Comparison of ENCODE assay signal across 17 cellular contexts in the genomic region with DNA sequence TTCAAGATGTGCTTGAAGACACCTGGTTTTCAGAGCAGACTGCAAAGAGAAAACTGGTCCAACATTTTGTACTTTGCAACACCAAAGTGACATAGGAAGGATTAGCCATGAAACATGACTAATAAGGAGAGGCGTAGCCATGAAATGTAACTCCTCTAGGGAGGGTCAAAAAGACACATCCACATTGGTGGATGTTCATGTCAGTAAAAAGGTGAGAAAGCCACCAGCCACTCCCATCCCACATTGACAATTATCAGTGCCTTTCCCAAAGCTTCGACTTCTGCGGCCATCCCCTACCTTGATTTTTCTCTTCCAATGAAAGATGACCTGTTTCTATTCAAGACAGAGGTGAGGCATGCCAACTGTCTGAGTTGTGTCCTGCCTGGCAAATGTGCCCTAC.
"Had no signal": no experiment of that assay in that cellular context is flagged by ENCODE, and none has a peak within 500 bp of the region (broad histone marks: within the 10 kb centered on the region; RNA-seq: fewer than 3 reads in every experiment).

No MANE protein-coding gene starts in this region.

- H3K4me3 ChIP-seq: colonic mucosa, thyroid gland had no signal

- H3K27ac ChIP-seq: colonic mucosa, thyroid gland had no signal

- H3K4me1 ChIP-seq: colonic mucosa had no signal

- FAIRE-seq: endometrium had no signal

- H3K27me3 Mint-ChIP-seq: activated CD4-positive, alpha-beta T cell treated with anti-CD3 and anti-CD28 coated beads, Interleukin-2, amount 10 ng/mL, durations not matched to agents 7 days and 5 days; activated naive CD8-positive, alpha-beta T cell treated with anti-CD3 and anti-CD28 coated beads, Interleukin-2, amount 50 U/mL, for 24 hours; stimulated activated naive B cell treated with anti-CD40 and anti-IgM and Interleukin-4, amounts not matched to agents 10 μg/mL and 1 μg/mL and 100 μg/mL, for 72 hours had no signal

- H3K4me3 Mint-ChIP-seq: activated CD4-positive, alpha-beta T cell treated with anti-CD3 and anti-CD28 coated beads, Interleukin-2, amount 10 ng/mL, durations not matched to agents 7 days and 5 days; activated CD8-positive, alpha-beta T cell treated with anti-CD3 and anti-CD28 coated beads, Interleukin-2, amount 10 ng/mL, durations not matched to agents 7 days and 5 days; activated naive CD4-positive, alpha-beta T cell treated with anti-CD3 and anti-CD28 coated beads for 36 hours; activated naive CD8-positive, alpha-beta T cell treated with anti-CD3 and anti-CD28 coated beads, Interleukin-2, amount 50 U/mL, for 24 hours; activated T-cell treated with anti-CD3 and anti-CD28 coated beads, Interleukin-2, amount 50 U/mL, for 24 hours; brain; central memory CD8-positive, alpha-beta T cell; immature natural killer cell; nephron; stimulated activated naive B cell treated with anti-CD40 and anti-IgM and Interleukin-4, amounts not matched to agents 10 μg/mL and 1 μg/mL and 100 μg/mL, for 72 hours had no signal

- DNase-seq: activated CD4-positive, alpha-beta T cell treated with anti-CD3 and anti-CD28 coated beads, Interleukin-2, amount 10 ng/mL, durations not matched to agents 7 days and 5 days; activated CD8-positive, alpha-beta T cell treated with anti-CD3 and anti-CD28 coated beads, Interleukin-2, amount 10 ng/mL, durations not matched to agents 7 days and 5 days; activated naive CD4-positive, alpha-beta T cell treated with anti-CD3 and anti-CD28 coated beads for 36 hours; activated naive CD8-positive, alpha-beta T cell treated with anti-CD3 and anti-CD28 coated beads, Interleukin-2, amount 50 U/mL, for 24 hours; activated T-cell treated with anti-CD3 and anti-CD28 coated beads, Interleukin-2, amount 50 U/mL, for 24 hours; anterior cingulate cortex; colonic mucosa; immature natural killer cell; kidney glomerular epithelial cell; stimulated activated naive B cell treated with anti-CD40 and anti-IgM and Interleukin-4, amounts not matched to agents 10 μg/mL and 1 μg/mL and 100 μg/mL, for 72 hours; T1000; thyroid gland had no signal

- H3K9me3 ChIP-seq: colonic mucosa, thyroid gland had no signal

- H3K27me3 ChIP-seq: colonic mucosa, thyroid gland had no signal

- H3K4me1 Mint-ChIP-seq: activated CD4-positive, alpha-beta T cell treated with anti-CD3 and anti-CD28 coated beads, Interleukin-2, amount 10 ng/mL, durations not matched to agents 7 days and 5 days; central memory CD8-positive, alpha-beta T cell; immature natural killer cell; nephron; stimulated activated naive B cell treated with anti-CD40 and anti-IgM and Interleukin-4, amounts not matched to agents 10 μg/mL and 1 μg/mL and 100 μg/mL, for 72 hours had no signal

- H3K36me3 ChIP-seq: colonic mucosa, thyroid gland had no signal

- ATAC-seq: activated CD8-positive, alpha-beta T cell treated with anti-CD3 and anti-CD28 coated beads, Interleukin-2, amount 10 ng/mL, durations not matched to agents 7 days and 5 days; activated naive CD8-positive, alpha-beta T cell treated with anti-CD3 and anti-CD28 coated beads, Interleukin-2, amount 50 U/mL, for 24 hours; sciatic nerve; stimulated activated naive B cell treated with anti-CD40 and anti-IgM and Interleukin-4, amounts not matched to agents 10 μg/mL and 1 μg/mL and 100 μg/mL, for 72 hours had no signal

- H3K36me3 Mint-ChIP-seq: brain; immature natural killer cell; stimulated activated naive B cell treated with anti-CD40 and anti-IgM and Interleukin-4, amounts not matched to agents 10 μg/mL and 1 μg/mL and 100 μg/mL, for 72 hours had no signal

- H3K9me3 Mint-ChIP-seq: activated CD4-positive, alpha-beta T cell treated with anti-CD3 and anti-CD28 coated beads, Interleukin-2, amount 10 ng/mL, durations not matched to agents 7 days and 5 days; activated naive CD4-positive, alpha-beta T cell treated with anti-CD3 and anti-CD28 coated beads for 36 hours; activated naive CD8-positive, alpha-beta T cell treated with anti-CD3 and anti-CD28 coated beads, Interleukin-2, amount 50 U/mL, for 24 hours; activated T-cell treated with anti-CD3 and anti-CD28 coated beads, Interleukin-2, amount 50 U/mL, for 24 hours; central memory CD8-positive, alpha-beta T cell had no signal
